Comparison of ENCODE assay signal across 21 cellular contexts in the genomic region with DNA sequence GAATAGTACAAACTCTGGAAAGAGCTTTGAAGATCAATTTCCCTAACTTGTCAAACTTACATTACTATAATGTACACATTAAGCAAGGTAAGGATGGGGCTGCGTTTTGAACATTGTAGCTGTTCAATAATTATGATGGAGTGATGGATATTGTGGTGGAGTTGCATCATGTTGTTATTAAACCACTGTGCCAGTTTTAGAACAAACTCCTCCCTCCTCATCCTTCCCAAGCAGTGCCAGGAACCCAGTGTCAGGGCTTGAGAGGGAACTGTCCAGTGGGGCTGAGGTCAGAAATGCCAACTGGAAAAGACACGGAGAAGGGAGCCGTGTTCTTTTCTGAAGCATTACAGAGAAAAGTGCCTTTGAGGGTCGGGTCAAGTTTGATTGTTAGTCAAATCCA. TPM values are rescaled to one million over a fixed set of nuclear protein-coding genes. Genes with fewer than 3 reads are reported as not detected.
DNase-seq lines count a peak whose midpoint lies in the region; ATAC-seq, FAIRE-seq and TF ChIP-seq lines count a peak whose summit lies in the region.
"Had no signal": no experiment of that assay in that cellular context is flagged by ENCODE, and none has a peak within 500 bp of the region (broad histone marks: within the 10 kb centered on the region; RNA-seq: fewer than 3 reads in every experiment).

No MANE protein-coding gene starts in this region.

- CTCF ChIA-PET in SK-N-SH (lab: Yijun Ruan, JAX) (no interaction called here), K562 (lab: Yijun Ruan, JAX; ENCODE audit: low intra/inter-chr PET ratio) (no interaction called here)

- H3K4me3 Mint-ChIP-seq in progenitor cell of endocrine pancreas (ENCODE audit: low read depth), result no peak overlapping the region
- H3K4me3 Mint-ChIP-seq: GM23338 had no signal

- H3F3A ChIP-seq in SK-N-SH (replicated peaks; ENCODE audit: insufficient read depth), result no peaks in the 10 kb centered on the region

- intact Hi-C loops in K562 (cut with micrococcal nuclease) (no loop called here), vagina (cut with DNase I) (no loop called here)

- no peak for FAIRE-seq in K562 (lab: Jason Lieb, UNC)
- FAIRE-seq: A204.1, GM12892 had no signal

- H3K9ac ChIP-seq in SK-N-SH, result no peak overlapping the region
- H3K9ac ChIP-seq in K562 (ENCODE audit: insufficient read depth in 1 of 2, low read depth in 2 of 2, low read length in 2 of 2), result no peak overlapping the region

- 55% methylated on average over 4 of the region's 4 CpGs for WGBS in SK-N-SH (ENCODE audit: low lambda C conversion rate)
- WGBS in K562 (ENCODE audit: insufficient coverage, low coverage, missing lambda C conversion rate), result 7% methylated on average over 3 of the region's 4 CpGs

- no peak for DNase-seq in SK-N-SH
- DNase-seq in NCI-H460 (ENCODE audit: extremely low read depth, low read depth), result peak; percentile 60
- no peak for DNase-seq in K562 (ENCODE audit: extremely low read depth in 1 of 4, low spot score in 3 of 4)
- no peak for DNase-seq in progenitor cell of endocrine pancreas (ENCODE audit: low spot score, unreplicated experiment)
- DNase-seq in DMS114 treated with DMSO at 0.1 percent for 48 hours (lab: John Stamatoyannopoulos, UW; ENCODE audit: unreplicated experiment), result no peak
- DNase-seq in activated naive CD4-positive, alpha-beta T cell treated with Interleukin-2 at 50 U/mL for 16 hours, result no peak
- no peak for DNase-seq in vagina (ENCODE audit: extremely low spot score in 2 of 2)
- DNase-seq: C1 segment of cervical spinal cord, GF-D8, KBM-7, NCI-H1092, NCI-H146, NCI-H2081 treated with DMSO at 0.1 percent for 48 hours, NCI-H345, NCI-H69, SJCRH30 had no signal

- peaks cover 34% of the 10 kb centered on the region for H3K4me1 Mint-ChIP-seq in progenitor cell of endocrine pancreas (ENCODE audit: low read depth)
- H3K4me1 Mint-ChIP-seq: GM23338 had no signal

- TF ChIP-seq RAD21 in SK-N-SH (IDR thresholded peaks at IDR 0.05; ENCODE audit: low read length), result no peak
- TF ChIP-seq RAD21 in K562 (CRISPR knock-in tag; conservative IDR thresholded peaks at IDR 0.05 in 1 of 2, IDR thresholded peaks at IDR 0.05 in 1 of 2), result no peak

- POLR2A ChIA-PET in SK-N-SH (lab: Yijun Ruan, JAX), result no interaction called here
- POLR2A ChIA-PET in K562 (lab: Yijun Ruan, JAX), result no interaction called here

- no peak overlapping the region for H3K4me3 ChIP-seq in SK-N-SH (ENCODE audit: low read depth in 2 of 2, low read length in 1 of 2)
- H3K4me3 ChIP-seq in K562, result no peak overlapping the region
- H3K4me3 ChIP-seq in vagina, result no peak overlapping the region
- H3K4me3 ChIP-seq: GM23338, SJCRH30 had no signal

- in situ Hi-C loops in K562 (cut with MboI), result no loop called here

- H4K20me1 ChIP-seq in SK-N-SH (ENCODE audit: insufficient read depth) (no peaks in the 10 kb centered on the region), K562 (replicated peaks; ENCODE audit: control insufficient read depth, insufficient read depth, low read length) (no peaks in the 10 kb centered on the region)

- H3K27ac Mint-ChIP-seq in progenitor cell of endocrine pancreas, result peak overlapping the region; percentile 58
- H3K27ac Mint-ChIP-seq: GM23338 had no signal

- no peaks in the 10 kb centered on the region for H3K9me1 ChIP-seq in K562 (ENCODE audit: control insufficient read depth, insufficient read depth, low read length)

- H3K36me3 Mint-ChIP-seq in progenitor cell of endocrine pancreas (ENCODE audit: insufficient read depth), result no peaks in the 10 kb centered on the region

- no peaks in the 10 kb centered on the region for H3K27me3 Mint-ChIP-seq in progenitor cell of endocrine pancreas

- TF ChIP-seq CTCF in SK-N-SH (IDR thresholded peaks at IDR 0.05) (no peak), K562 (IDR thresholded peaks at IDR 0.05 in 2 of 3, conservative IDR thresholded peaks at IDR 0.05 in 1 of 3; ENCODE audit: insufficient read depth in 2 of 3, low read depth in 1 of 3, low read length in 3 of 3) (no peak), progenitor cell of endocrine pancreas (IDR thresholded peaks at IDR 0.05; ENCODE audit: unreplicated experiment) (no peak), vagina (IDR thresholded peaks at IDR 0.05) (no peak)

- H3K4me1 ChIP-seq in SK-N-SH (ENCODE audit: control insufficient read depth in 1 of 2, insufficient read depth in 2 of 2, low read depth in 1 of 2, low read length in 1 of 2) (no peaks in the 10 kb centered on the region), K562 (replicated peaks in 1 of 2; ENCODE audit: control insufficient read depth in 2 of 2, insufficient read depth in 2 of 2, low read length in 2 of 2) (no peaks in the 10 kb centered on the region), vagina (no peaks in the 10 kb centered on the region)
- H3K4me1 ChIP-seq: SJCRH30 had no signal

- H3K9me3 ChIP-seq in SK-N-SH (no peaks in the 10 kb centered on the region), K562 (replicated peaks; ENCODE audit: control insufficient read depth, insufficient read depth, low read depth, low read length) (no peaks in the 10 kb centered on the region), vagina (no peaks in the 10 kb centered on the region)
- H3K9me3 ChIP-seq: SJCRH30 had no signal

- H3K9me3 Mint-ChIP-seq in progenitor cell of endocrine pancreas (ENCODE audit: low read depth), result peaks cover 4% of the 10 kb centered on the region
- H3K9me3 Mint-ChIP-seq: GM23338 had no signal

- H3K27me3 ChIP-seq in SK-N-SH (ENCODE audit: insufficient read depth) (no peaks in the 10 kb centered on the region), K562 (ENCODE audit: control insufficient read depth in 2 of 2, insufficient read depth in 2 of 2, low read length in 2 of 2) (peaks cover 5 to 8% of the 10 kb centered on the region in 2 experiments), vagina (no peaks in the 10 kb centered on the region)
- H3K27me3 ChIP-seq: SJCRH30 had no signal

- no peak for TF ChIP-seq EP300 in SK-N-SH (IDR thresholded peaks at IDR 0.05; ENCODE audit: borderline replicate concordance in 1 of 2, low read depth in 1 of 2, low read length in 1 of 2)
- TF ChIP-seq EP300 in K562 (IDR thresholded peaks at IDR 0.05; ENCODE audit: low read length), result no peak

- H3K79me2 ChIP-seq in SK-N-SH (ENCODE audit: insufficient read depth), result no peaks in the 10 kb centered on the region
- no peaks in the 10 kb centered on the region for H3K79me2 ChIP-seq in K562 (ENCODE audit: control insufficient read depth, insufficient read depth, low read length)

- H3K9me2 ChIP-seq in SK-N-SH, result no peaks in the 10 kb centered on the region

- H3K36me3 ChIP-seq in SK-N-SH (replicated peaks in 1 of 2; ENCODE audit: control insufficient read depth in 1 of 2, insufficient read depth in 2 of 2, low read length in 1 of 2), result no peaks in the 10 kb centered on the region
- no peaks in the 10 kb centered on the region for H3K36me3 ChIP-seq in K562 (ENCODE audit: control insufficient read depth, insufficient read depth, low read length)
- no peaks in the 10 kb centered on the region for H3K36me3 ChIP-seq in vagina
- H3K36me3 ChIP-seq: SJCRH30 had no signal

- BruUV-seq in K562 (replicated peaks; lab: Mats Ljungman, UMichigan), result no TSS peak

- H3K4me2 ChIP-seq in SK-N-SH, result no peak overlapping the region
- H3K4me2 ChIP-seq in K562 (ENCODE audit: insufficient read depth, low read length), result no peak overlapping the region
- H3K4me2 ChIP-seq: GM23338 had no signal

- TF ChIP-seq POLR2A in K562 (conservative IDR thresholded peaks at IDR 0.05) (no peak), vagina (IDR thresholded peaks at IDR 0.05) (no peak)

- H2AFZ ChIP-seq in SK-N-SH (ENCODE audit: low read depth) (no peak overlapping the region), K562 (ENCODE audit: low read depth, low read length) (no peak overlapping the region)
- H2AFZ ChIP-seq: GM23338 had no signal

- no peak for ATAC-seq in SK-N-SH treated with all-trans-retinoic acid at 6 μM for 48 hours
- no peak for ATAC-seq in K562
- ATAC-seq: GM23338 had no signal

- H3K27ac ChIP-seq in SK-N-SH (ENCODE audit: low read depth in 2 of 2, low read length in 1 of 2), result no peak overlapping the region
- no peak overlapping the region for H3K27ac ChIP-seq in K562 (ENCODE audit: extremely low read depth, low read depth, low read length)
- no peak overlapping the region for H3K27ac ChIP-seq in vagina
- H3K27ac ChIP-seq: RWPE1, SJCRH30 had no signal

TF ChIP-seq in SK-N-SH treated with all-trans-retinoic acid at 6 μM for 48 hours, 23 proteins besides CTCF, POLR2A, EP300 and RAD21 (continues in another document):
- TF ChIP-seq SNAI2 (CRISPR knock-in tag; IDR thresholded peaks at IDR 0.05) (no peak), ARNTL (CRISPR knock-in tag; IDR thresholded peaks at IDR 0.05; ENCODE audit: borderline replicate concordance, low read depth) (no peak)

TF ChIP-seq in K562, 482 proteins besides CTCF, POLR2A, EP300 and RAD21 (continues in another document):
- 0 out of 2 replicates have a peak, but pooled peaks have one; percentile 12 for TF ChIP-seq CEBPG (CRISPR knock-in tag; IDR thresholded peaks at IDR 0.05)
- peak in 1 of 2 experiments; percentile 38; a peak in 1 of 4 replicates for TF ChIP-seq CEBPG (tag; conservative IDR thresholded peaks at IDR 0.05 in 1 of 2, IDR thresholded peaks at IDR 0.05 in 1 of 2)
- no peak for TF ChIP-seq ELF1 (tag; IDR thresholded peaks at IDR 0.05)
- no peak for TF ChIP-seq KLF1 (tag; IDR thresholded peaks at IDR 0.05)

RNA-seq across cellular contexts. Expression of a gene that starts 31.9 kb away (rescaled TPM):
- 53.7 and 78.0 TPM in 2 replicates for polyA plus RNA-seq in SK-N-SH (2012; rRNA removed)
- polyA plus RNA-seq in SK-N-SH (2012; cell fraction: cytosol; rRNA removed), result 68.4 and 78.0 TPM in 2 replicates
- 58.4 and 105 TPM in 2 replicates for polyA plus RNA-seq in SK-N-SH (2012; cell fraction: nucleus; rRNA removed)
- 141 and 172 TPM in 2 replicates for total RNA-seq in NCI-H460 (2014; rRNA removed; shearing (Covaris generic))
- polyA plus RNA-seq in NCI-H460 (2014; cell fraction: nucleus; rRNA removed), result 65.2 and 91.9 TPM in 2 replicates
- 103 and 354 TPM in 2 replicates for total RNA-seq in K562 (2011; cell fraction: chromatin; rRNA removed; ENCODE audit: low replicate concordance)
- total RNA-seq in K562 (2011; cell fraction: nucleolus; rRNA removed), result 51.4 and 78.0 TPM in 2 replicates
- 169 and 319 TPM in 2 replicates for total RNA-seq in K562 (2011; cell fraction: nucleoplasm; rRNA removed)
- 61.9 and 80.9 TPM in 2 replicates for total RNA-seq in K562 (2014; rRNA removed)
- total RNA-seq in K562 (2014; rRNA removed; fragmentation: Illumina TruSeq; extraction: Trizol), result 95.8 and 110 TPM in 2 replicates
- 83.5 and 95.9 TPM in 2 replicates for total RNA-seq in K562 (2015; rRNA removed; fragmentation: Illumina TruSeq; extraction: Trizol)
- total RNA-seq in K562 (2021), result 135 and 139 TPM in 2 replicates
- 154 and 199 TPM in 2 replicates for polyA plus RNA-seq in K562 (2011; rRNA removed)
- polyA plus RNA-seq in K562 (2011; cell fraction: cytosol; rRNA removed), result 90.9 and 95.9 TPM in 2 replicates
- polyA plus RNA-seq in K562 (2011; cell fraction: nucleus; rRNA removed), result 82.8 and 107 TPM in 2 replicates
- polyA plus RNA-seq in K562 (2012), result 83.1 and 85.3 TPM in 2 replicates
- 111 and 143 TPM in 2 replicates for polyA plus RNA-seq in K562 (2014; fragmentation: Illumina TruSeq; extraction: Trizol)
- polyA plus RNA-seq in K562 (2014; fragmentation: Nextera tagmentation; extraction: Ambion mirVana), result 10 to 100 TPM; 51.1 to 51.5 TPM
- polyA plus RNA-seq in K562 (2014; rRNA removed), result 73.2 and 83.1 TPM in 2 replicates
- 306 and 307 TPM in 2 replicates for polyA minus RNA-seq in K562 (2011; rRNA and poly(A)+ RNA removed)
- polyA minus RNA-seq in K562 (2011; cell fraction: cytosol; rRNA and poly(A)+ RNA removed), result 83.0 and 122 TPM in 2 replicates
- polyA minus RNA-seq in K562 (2011; cell fraction: nucleus; rRNA and poly(A)+ RNA removed), result 103 and 206 TPM in 2 replicates
- total RNA-seq in progenitor cell of endocrine pancreas, result 279 and 297 TPM in 2 replicates
- total RNA-seq in vagina, result 143 TPM
